ENCODE assay signal across 31 cellular contexts in the genomic region with DNA sequence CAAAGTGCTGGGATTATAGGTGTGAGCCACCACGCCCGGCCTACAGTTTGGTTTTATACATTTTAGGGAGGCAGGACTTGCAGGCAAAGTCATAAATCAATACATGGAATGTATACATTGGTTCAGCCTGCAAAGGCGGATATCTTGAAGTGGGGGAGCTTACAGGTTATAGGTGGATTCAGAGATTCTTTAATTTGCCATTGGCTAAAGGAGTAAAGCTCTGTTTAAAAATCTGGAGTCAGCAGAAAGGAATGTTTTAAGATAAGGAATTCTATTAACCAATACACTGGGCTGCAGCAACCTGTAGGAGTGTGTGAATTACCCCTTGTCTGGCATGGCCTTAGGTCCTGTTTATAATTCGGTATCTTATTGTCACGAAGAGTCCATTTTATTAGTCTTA. TPM values are rescaled to one million over a fixed set of nuclear protein-coding genes. Genes with fewer than 3 reads are reported as not detected.
A peak's percentile ranks its signal among the peaks of the same experiment; 100 is the strongest.
DNase-seq lines count a peak whose midpoint lies in the region; ATAC-seq and TF ChIP-seq lines count a peak whose summit lies in the region.
"Had no signal": no experiment of that assay in that cellular context is flagged by ENCODE, and none has a peak within 500 bp of the region (broad histone marks: within the 10 kb centered on the region; RNA-seq: fewer than 3 reads in every experiment).

No MANE protein-coding gene starts in this region.

- H3K4me1 ChIP-seq in cardiac muscle cell (ENCODE audit: low read depth) (peaks cover 37% of the 10 kb centered on the region), right atrium auricular region (peaks cover 0 to 39% of the 10 kb centered on the region in 2 donors), RWPE2 (ENCODE audit: insufficient read depth, poor library complexity, severe bottlenecking) (peaks cover 10% of the 10 kb centered on the region), stomach smooth muscle (ENCODE audit: control insufficient read depth, insufficient read depth, low read length) (peaks cover 39% of the 10 kb centered on the region)

- DNase-seq in cardiac muscle cell (ENCODE audit: low read depth in 1 of 2, low spot score in 1 of 2): peak; percentile 19 to 69
- DNase-seq in right atrium auricular region (ENCODE audit: low spot score): no peak
- DNase-seq in RWPE2 (ENCODE audit: low spot score): no peak
- DNase-seq in fibroblast of the aortic adventitia (ENCODE audit: low read depth): peak; percentile 66
- no peak for DNase-seq in ecto neural progenitor cell (ENCODE audit: low spot score)
- no peak for DNase-seq in SKM-1 treated with dmso at 0.1 percent for 144 hours (lab: John Stamatoyannopoulos, UW; ENCODE audit: unreplicated experiment)
- DNase-seq in NCI-H1694 (lab: John Stamatoyannopoulos, UW): no peak
- DNase-seq: activated CD4-positive, alpha-beta T cell treated with anti-CD3 and anti-CD28 coated beads, Interleukin-2, amount 50 U/mL, for 4 hours; activated CD4-positive, CD25-positive, alpha-beta regulatory T cell; activated naive CD4-positive, alpha-beta T cell treated with anti-CD3 and anti-CD28 coated beads for 36 hours; amniotic stem cell; caudate nucleus; DND-41; GM23248; NCI-H1048; NCI-H187; NCI-H526; stimulated activated CD4-positive, alpha-beta T cell treated with anti-CD3 and anti-CD28 coated beads, Interleukin-2, amount 100 ng/mL, for 48 hours; substantia nigra; T-helper 1 cell had no signal

- H3K9ac ChIP-seq in stomach smooth muscle (ENCODE audit: low read length in 2 of 2): no peak overlapping the region
- H3K9ac ChIP-seq: GM23248 had no signal

- no peak overlapping the region for H3K4me3 ChIP-seq in cardiac muscle cell
- no peak overlapping the region for H3K4me3 ChIP-seq in right atrium auricular region
- no peak overlapping the region for H3K4me3 ChIP-seq in RWPE2 (ENCODE audit: severe bottlenecking)
- H3K4me3 ChIP-seq in fibroblast of the aortic adventitia (ENCODE audit: low read depth, low read length): no peak overlapping the region
- H3K4me3 ChIP-seq in stomach smooth muscle (ENCODE audit: low read length in 2 of 2): no peak overlapping the region
- H3K4me3 ChIP-seq: GM23248, SJSA1, upper lobe of right lung had no signal

- H3K9me3 ChIP-seq in cardiac muscle cell (ENCODE audit: low read depth) (no peaks in the 10 kb centered on the region), right atrium auricular region (no peaks in the 10 kb centered on the region), RWPE2 (ENCODE audit: severe bottlenecking) (no peaks in the 10 kb centered on the region), stomach smooth muscle (ENCODE audit: control insufficient read depth in 2 of 2, low read length in 2 of 2) (no peaks in the 10 kb centered on the region)
- H3K9me3 ChIP-seq: SJSA1, upper lobe of right lung had no signal

- ATAC-seq in RWPE2 (ENCODE audit: low read depth): peak; percentile 45; the same call in 2 of the 3 replicates
- ATAC-seq: HepG2; natural killer cell treated with Interleukin-12 subunit alpha and Interleukin-12 subunit beta and Interleukin-15 and Interleukin-18, amount 100 ng/mL, for 72 hours; upper lobe of right lung had no signal

- H3K36me3 ChIP-seq in cardiac muscle cell (no peaks in the 10 kb centered on the region), right atrium auricular region (no peaks in the 10 kb centered on the region), RWPE2 (ENCODE audit: low read depth) (no peaks in the 10 kb centered on the region), stomach smooth muscle (ENCODE audit: control insufficient read depth in 2 of 2, insufficient read depth in 2 of 2, low read length in 2 of 2) (no peaks in the 10 kb centered on the region)
- H3K36me3 ChIP-seq: SJSA1, upper lobe of right lung had no signal

- H3K27me3 ChIP-seq in cardiac muscle cell (no peaks in the 10 kb centered on the region), right atrium auricular region (no peaks in the 10 kb centered on the region), RWPE2 (ENCODE audit: insufficient read depth, poor library complexity, severe bottlenecking) (no peaks in the 10 kb centered on the region), stomach smooth muscle (ENCODE audit: control insufficient read depth in 1 of 2, insufficient read depth in 2 of 2, low read length in 2 of 2) (no peaks in the 10 kb centered on the region)
- H3K27me3 ChIP-seq: SJSA1, upper lobe of right lung had no signal

- H3K27ac ChIP-seq in cardiac muscle cell: no peak overlapping the region
- peak overlapping the region in 1 of 2 donors; percentile 6 for H3K27ac ChIP-seq in right atrium auricular region
- no peak overlapping the region for H3K27ac ChIP-seq in RWPE2 (ENCODE audit: poor library complexity, severe bottlenecking)
- H3K27ac ChIP-seq in stomach smooth muscle (ENCODE audit: low read length): peak overlapping the region; percentile 24
- H3K27ac ChIP-seq: 22Rv1, GM23248, SJSA1, upper lobe of right lung had no signal

- no peak for TF ChIP-seq CTCF in cardiac muscle cell (IDR thresholded peaks at IDR 0.05; ENCODE audit: low read depth, low read length)
- TF ChIP-seq CTCF in right atrium auricular region (IDR thresholded peaks at IDR 0.05): no peak
- no peak for TF ChIP-seq CTCF in RWPE2 (IDR thresholded peaks at IDR 0.05; ENCODE audit: poor library complexity, severe bottlenecking)
- TF ChIP-seq CTCF in fibroblast of the aortic adventitia (IDR thresholded peaks at IDR 0.05; ENCODE audit: insufficient read depth, low read length): no peak

RNA-seq across cellular contexts. Expression of a gene that starts 57.6 kb away (rescaled TPM):
- total RNA-seq in cardiac muscle cell: not detected in 2 replicates
- not detected in 2 replicates for polyA plus RNA-seq in cardiac muscle cell
- not detected for total RNA-seq in right atrium auricular region
- total RNA-seq in fibroblast of the aortic adventitia (ENCODE audit: low replicate concordance): not detected in 2 replicates
- total RNA-seq: activated naive CD4-positive, alpha-beta T cell treated with anti-CD3 and anti-CD28 coated beads for 36 hours; activated T-helper 1 cell treated with anti-CD3 and anti-CD28 coated beads, Interleukin-12 subunit alpha, Interleukin-12 subunit beta, Interleukin-2, Interleukin-4 antibody, amounts not matched to agents 30 ng/mL and 10 ng/mL and 1 ng/mL, durations not matched to agents 14 hours and 24 hours and 36 hours; GM23248; HepG2; lower leg skin; mononuclear cell; natural killer cell treated with Interleukin-12 subunit alpha and Interleukin-12 subunit beta and Interleukin-15 and Interleukin-18, amount 100 ng/mL, for 72 hours; osteocyte; SJSA1; upper lobe of right lung had no signal
- polyA plus RNA-seq: GM23248, HepG2, keratinocyte had no signal

Comparison
In these comparisons a context has a peak if more than half of its experiments do, and no peak if none do; other contexts are left out.
1. DNase-seq: peak in cardiac muscle cell (2 of 2) and fibroblast of the aortic adventitia (single experiment); none in right atrium auricular region (single experiment), RWPE2 (single experiment), ecto neural progenitor cell (single experiment), SKM-1 treated with dmso at 0.1 percent for 144 hours (single experiment) and NCI-H1694 (single experiment).